Comparison of ENCODE assay signal across 19 cellular contexts in genomic region chr1:39971138-39971537, GRCh38. TPM values are rescaled to one million over a fixed set of nuclear protein-coding genes. Genes with fewer than 3 reads are reported as not detected.
DNase-seq lines count a peak whose midpoint lies in the region; ATAC-seq, FAIRE-seq and TF ChIP-seq lines count a peak whose summit lies in the region.
"Had no signal": no experiment of that assay in that cellular context is flagged by ENCODE, and none has a peak within 500 bp of the region (broad histone marks: within the 10 kb centered on the region; RNA-seq: fewer than 3 reads in every experiment).

No MANE protein-coding gene starts in this region.

- intact Hi-C loops in right lobe of liver (cut with DNase I) (loop anchor here in 1 of 2 donors (5.0 kb wide), 1 partner anchor 54 kb away; no protein-coding TSS in a partner anchor), HepG2 (cut with micrococcal nuclease; ENCODE audit: unreplicated experiment) (no loop called here)

- POLR2A ChIA-PET in HepG2 (lab: Yijun Ruan, JAX), result no interaction called here

- no peak for DNase-seq in right lobe of liver
- DNase-seq in HepG2 (ENCODE audit: low spot score), result no peak
- DNase-seq in epithelial cell of prostate (ENCODE audit: low read depth, low spot score), result no peak
- DNase-seq: Kasumi-1, NCI-H1092 treated with DMSO at 0.1 percent for 48 hours, NCI-H1436, NCI-H2081, NCI-H226, NCI-H510A, SIG-M5, SK-N-SH, SW 1271 had no signal

- no peaks in the 10 kb centered on the region for H4K20me1 ChIP-seq in HepG2 (ENCODE audit: insufficient read depth, low read length)

- TF ChIP-seq EP300 in HepG2 (IDR thresholded peaks at IDR 0.05; ENCODE audit: low read depth in 2 of 2, low read length in 2 of 2) (no peak), HepG2 (CRISPR knock-in tag; IDR thresholded peaks at IDR 0.05; ENCODE audit: borderline replicate concordance) (no peak)

- H3K27me3 ChIP-seq in right lobe of liver (no peaks in the 10 kb centered on the region), HepG2 (ENCODE audit: control insufficient read depth in 1 of 2, insufficient read depth in 2 of 2, low read length in 2 of 2) (0 out of 5 replicates have a peak, but pooled peaks cover 0 to 3% of the 10 kb centered on the region in 2 experiments), neutrophil (no peaks in the 10 kb centered on the region)

- TF ChIP-seq POLR2A in right lobe of liver (IDR thresholded peaks at IDR 0.05) (no peak), HepG2 (IDR thresholded peaks at IDR 0.05; ENCODE audit: insufficient read depth in 1 of 2, low read depth in 2 of 2, low read length in 2 of 2) (no peak)

- peaks cover 0 to 3% (median 0%) of the 10 kb centered on the region in 4 donors for H3K4me1 ChIP-seq in right lobe of liver
- no peaks in the 10 kb centered on the region for H3K4me1 ChIP-seq in HepG2 (ENCODE audit: insufficient read depth, low read length)
- peaks cover 40 to 47% of the 10 kb centered on the region in 2 experiments for H3K4me1 ChIP-seq in neutrophil (ENCODE audit: control insufficient read depth in 1 of 2, insufficient read depth in 1 of 2, low read depth in 1 of 2, low read length in 1 of 2)

- H3K36me3 ChIP-seq in right lobe of liver (peaks cover 0 to 44% (median 27%) of the 10 kb centered on the region in 4 donors), HepG2 (replicated peaks in 1 of 2; ENCODE audit: control insufficient read depth in 1 of 2, insufficient read depth in 2 of 2, low read length in 2 of 2) (no peaks in the 10 kb centered on the region), neutrophil (no peaks in the 10 kb centered on the region)

- H3K4me3 ChIP-seq in right lobe of liver (no peak overlapping the region), HepG2 (replicated peaks in 1 of 3; ENCODE audit: insufficient read depth in 1 of 3, low read depth in 2 of 3, low read length in 3 of 3) (no peak overlapping the region), neutrophil (ENCODE audit: low read depth in 1 of 2, low read length in 1 of 2) (no peak overlapping the region)

- 34% methylated on average over 3 of the region's 4 CpGs for WGBS in right lobe of liver (ENCODE audit: insufficient coverage, low coverage, low lambda C conversion rate, missing lambda C conversion rate)
- 33% methylated on average over 4 of the region's 4 CpGs for WGBS in HepG2 (ENCODE audit: low lambda C conversion rate)

- TF ChIP-seq CTCF in right lobe of liver (IDR thresholded peaks at IDR 0.05), result no peak
- TF ChIP-seq CTCF in HepG2 (CRISPR knock-in tag; IDR thresholded peaks at IDR 0.05), result no peak
- TF ChIP-seq CTCF in neutrophil (IDR thresholded peaks at IDR 0.05), result no peak

- ATAC-seq in right lobe of liver (peak in 3 of 4 donors; percentile 3 to 15 (median 8)), HepG2 (no peak), GM21737 (IDR thresholded peaks at IDR 0.05; ENCODE audit: unreplicated experiment) (no peak), HG02840 (IDR thresholded peaks at IDR 0.05; ENCODE audit: low FRiP score, unreplicated experiment) (no peak), HG02973 (IDR thresholded peaks at IDR 0.05; ENCODE audit: unreplicated experiment) (no peak)
- ATAC-seq: HCT116 had no signal

- H3K9me3 ChIP-seq in right lobe of liver (no peaks in the 10 kb centered on the region), HepG2 (ENCODE audit: low read length) (no peaks in the 10 kb centered on the region), neutrophil (no peaks in the 10 kb centered on the region)
- H3K9me3 ChIP-seq: SK-N-SH had no signal

- no peak for TF ChIP-seq RAD21 in HepG2 (CRISPR knock-in tag; IDR thresholded peaks at IDR 0.05)

- no peak overlapping the region for H2AFZ ChIP-seq in HepG2 (ENCODE audit: low read length)

- in situ Hi-C loops in HepG2 (cut with HindIII; ENCODE audit: extremely low pct_ligation_motif_present, low pct_unique_long_range_greater_than_20kb), result loop anchor here (5.0 kb wide), 2 partner anchors 54 to 154 kb away; no protein-coding TSS in a partner anchor

- CTCF ChIA-PET in HepG2 (lab: Yijun Ruan, JAX; ENCODE audit: low intra/inter-chr PET ratio, low total read pairs), result no interaction called here

- H3K79me2 ChIP-seq in HepG2 (ENCODE audit: insufficient read depth, low read length), result no peaks in the 10 kb centered on the region

- no peak overlapping the region for H3K4me2 ChIP-seq in HepG2 (ENCODE audit: low read depth, low read length)
- H3K4me2 ChIP-seq: SK-N-SH had no signal

- FAIRE-seq in HepG2 (lab: Jason Lieb, UNC), result no peak
- FAIRE-seq: G401.6, H1 had no signal

- no TSS peak for BruUV-seq in HepG2 (replicated peaks; lab: Mats Ljungman, UMichigan)

- peak overlapping the region in 1 of 3 donors; percentile 20 for H3K27ac ChIP-seq in right lobe of liver
- no peak overlapping the region for H3K27ac ChIP-seq in HepG2 (ENCODE audit: extremely low read length, insufficient read depth, low read length)
- H3K27ac ChIP-seq in epithelial cell of prostate, result peak overlapping the region; percentile 92
- H3K27ac ChIP-seq in neutrophil, result peak overlapping the region; percentile 73

- no peak overlapping the region for H3K9ac ChIP-seq in HepG2 (ENCODE audit: insufficient read depth, low read depth, low read length)
- H3K9ac ChIP-seq: SK-N-SH had no signal

TF ChIP-seq in HepG2, 621 proteins besides CTCF, POLR2A, EP300 and RAD21:
- no peak for TF ChIP-seq CBX1 (IDR thresholded peaks at IDR 0.05; ENCODE audit: low read depth)
- TF ChIP-seq YEATS2 (CRISPR knock-in tag; IDR thresholded peaks at IDR 0.05; ENCODE audit: borderline replicate concordance), result no peak
- TF ChIP-seq, protein P1, sequence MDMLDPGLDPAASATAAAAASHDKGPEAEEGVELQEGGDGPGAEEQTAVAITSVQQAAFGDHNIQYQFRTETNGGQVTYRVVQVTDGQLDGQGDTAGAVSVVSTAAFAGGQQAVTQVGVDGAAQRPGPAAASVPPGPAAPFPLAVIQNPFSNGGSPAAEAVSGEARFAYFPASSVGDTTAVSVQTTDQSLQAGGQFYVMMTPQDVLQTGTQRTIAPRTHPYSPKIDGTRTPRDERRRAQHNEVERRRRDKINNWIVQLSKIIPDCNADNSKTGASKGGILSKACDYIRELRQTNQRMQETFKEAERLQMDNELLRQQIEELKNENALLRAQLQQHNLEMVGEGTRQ (IDR thresholded peaks at IDR 0.05; ENCODE audit: low read depth, low read length), result no peak
- TF ChIP-seq, protein P1 (CRISPR knock-in tag; IDR thresholded peaks at IDR 0.05; ENCODE audit: borderline replicate concordance), result no peak
- TF ChIP-seq SMYD3 (CRISPR knock-in tag; IDR thresholded peaks at IDR 0.05), result no peak
- no peak for TF ChIP-seq SRSF9 (IDR thresholded peaks at IDR 0.05; ENCODE audit: borderline replicate concordance, insufficient read depth, low read depth, low read length, poor library complexity, severe bottlenecking)
- TF ChIP-seq, protein P2, sequence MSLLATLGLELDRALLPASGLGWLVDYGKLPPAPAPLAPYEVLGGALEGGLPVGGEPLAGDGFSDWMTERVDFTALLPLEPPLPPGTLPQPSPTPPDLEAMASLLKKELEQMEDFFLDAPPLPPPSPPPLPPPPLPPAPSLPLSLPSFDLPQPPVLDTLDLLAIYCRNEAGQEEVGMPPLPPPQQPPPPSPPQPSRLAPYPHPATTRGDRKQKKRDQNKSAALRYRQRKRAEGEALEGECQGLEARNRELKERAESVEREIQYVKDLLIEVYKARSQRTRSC (CRISPR knock-in tag; IDR thresholded peaks at IDR 0.05; ENCODE audit: low read depth), result no peak
- no peak for TF ChIP-seq MLLT10 (CRISPR knock-in tag; IDR thresholded peaks at IDR 0.05)
- TF ChIP-seq ZNF781 (CRISPR knock-in tag; IDR thresholded peaks at IDR 0.05; ENCODE audit: borderline replicate concordance, not compliant biosample characterization), result no peak
- TF ChIP-seq MAFF (IDR thresholded peaks at IDR 0.05; ENCODE audit: low read depth, low read length), result no peak
- TF ChIP-seq JARID2 (CRISPR knock-in tag; IDR thresholded peaks at IDR 0.05; ENCODE audit: insufficient replicate concordance), result no peak
- no peak for TF ChIP-seq ZNF263 (CRISPR knock-in tag; IDR thresholded peaks at IDR 0.05)

RNA-seq across cellular contexts. Expression of gene MFSD2A, which starts 16.2 kb away (rescaled TPM):
- 100 to 1,000 TPM in 3 of 6 experiments, 10 to 100 TPM in 3; 44.3 to 292 (median 113) TPM for total RNA-seq in right lobe of liver
- not detected in 2 replicates for total RNA-seq in HepG2 (2016; rRNA removed; fragmentation: Illumina TruSeq; extraction: Trizol)
- not detected in 2 replicates for total RNA-seq in HepG2 (2016; cell fraction: cytosol; rRNA removed; fragmentation: Illumina TruSeq; extraction: Trizol; ENCODE audit: low read depth)
- 0.11 TPM in 1 of 2 replicates, not detected in the other for total RNA-seq in HepG2 (2016; cell fraction: insoluble cytoplasmic fraction; rRNA removed; fragmentation: Illumina TruSeq; extraction: Trizol)
- total RNA-seq in HepG2 (2016; cell fraction: membrane; rRNA removed; fragmentation: Illumina TruSeq; extraction: Trizol), result not detected in 2 replicates
- not detected in 2 replicates for total RNA-seq in HepG2 (2016; cell fraction: nucleus; rRNA removed; fragmentation: Illumina TruSeq; extraction: Trizol)
- polyA plus RNA-seq in HepG2 (2011; rRNA removed), result 0.05 and 0.08 TPM in 2 replicates
- not detected in 2 replicates for polyA plus RNA-seq in HepG2 (2011; cell fraction: cytosol; rRNA removed)
- polyA plus RNA-seq in HepG2 (2011; cell fraction: nucleus; rRNA removed), result 0.13 TPM in 1 of 2 replicates, not detected in the other
- not detected in 2 replicates for polyA plus RNA-seq in HepG2 (2012)
- not detected in 2 replicates for polyA plus RNA-seq in HepG2 (2016; cell fraction: cytosol; fragmentation: Illumina TruSeq; extraction: Trizol; ENCODE audit: low read depth)
- not detected in 2 replicates for polyA plus RNA-seq in HepG2 (2016; cell fraction: insoluble cytoplasmic fraction; fragmentation: Illumina TruSeq; extraction: Trizol; ENCODE audit: low read depth)
- polyA plus RNA-seq in HepG2 (2016; cell fraction: membrane; fragmentation: Illumina TruSeq; extraction: Trizol; ENCODE audit: low read depth), result not detected in 2 replicates
- not detected in 2 replicates for polyA plus RNA-seq in HepG2 (2016; cell fraction: nucleus; fragmentation: Illumina TruSeq; extraction: Trizol; ENCODE audit: insufficient read depth, low read depth)
- 0.06 and 0.16 TPM in 2 replicates for polyA minus RNA-seq in HepG2 (2011; rRNA and poly(A)+ RNA removed; ENCODE audit: low replicate concordance)
- polyA minus RNA-seq in HepG2 (2011; cell fraction: cytosol; rRNA and poly(A)+ RNA removed), result not detected in 2 replicates
- not detected in 2 replicates for polyA minus RNA-seq in HepG2 (2011; cell fraction: nucleus; rRNA and poly(A)+ RNA removed)

Comparison
In these comparisons a context has a peak if more than half of its experiments do, and no peak if none do; other contexts are left out.
1. ATAC-seq: peak in right lobe of liver (3 of 4); none in HepG2 (single experiment), GM21737 (single experiment), HG02840 (single experiment) and HG02973 (single experiment).
2. RNA of gene MFSD2A, which starts 16.2 kb away (total RNA-seq): 44.3 to 292 TPM in right lobe of liver; 0.11 TPM in HepG2; every median in the first group is over 10 times any median in the second.